ENCODE assay signal across 8 cellular contexts in genomic region chr10:59991661-59992060, GRCh38.
DNase-seq lines count a peak whose midpoint lies in the region; ATAC-seq lines count a peak whose summit lies in the region.

No MANE protein-coding gene starts in this region.

- peak; percentile 1 for DNase-seq in GM04504 (ENCODE audit: low read depth)
- DNase-seq in NCI-H774 (lab: John Stamatoyannopoulos, UW) = peak; percentile 94
- peak; percentile 20 for DNase-seq in dermis blood vessel endothelial cell
- DNase-seq in non-pigmented ciliary epithelial cell (ENCODE audit: low read depth) = peak; percentile 22
- no peak for DNase-seq in middle frontal gyrus (ENCODE audit: extremely low spot score, low spot score)
- no peak for DNase-seq in retina

- ATAC-seq in HG03354 (IDR thresholded peaks at IDR 0.05; ENCODE audit: poor library complexity, severe bottlenecking, unreplicated experiment) (peak; percentile 66), HG03439 (IDR thresholded peaks at IDR 0.05; ENCODE audit: unreplicated experiment) (no peak)

Comparison
In these comparisons a context has a peak if more than half of its experiments do, and no peak if none do; other contexts are left out.
1. DNase-seq: peak in GM04504 (single experiment), NCI-H774 (single experiment), dermis blood vessel endothelial cell (single experiment) and non-pigmented ciliary epithelial cell (single experiment); none in middle frontal gyrus (single experiment) and retina (single experiment).